Comparison of ENCODE assay signal across 13 cellular contexts in genomic region chr2:23399674-23400261, GRCh38. TPM values are rescaled to one million over a fixed set of nuclear protein-coding genes. Genes with fewer than 3 reads are reported as not detected.
A peak's percentile ranks its signal among the peaks of the same experiment; 100 is the strongest.
DNase-seq lines count a peak whose midpoint lies in the region; ATAC-seq, FAIRE-seq and TF ChIP-seq lines count a peak whose summit lies in the region.
"Had no signal": no experiment of that assay in that cellular context is flagged by ENCODE, and none has a peak within 500 bp of the region (broad histone marks: within the 10 kb centered on the region; RNA-seq: fewer than 3 reads in every experiment).

No MANE protein-coding gene starts in this region.

- peaks cover 16% of the 10 kb centered on the region for H3K4me1 Mint-ChIP-seq in stimulated activated naive CD8-positive, alpha-beta T cell treated with anti-CD3 and anti-CD28 coated beads, Interleukin-15, amount 100 ng/mL, for 72 hours

- FAIRE-seq in urothelium cell line (lab: Jason Lieb, UNC), result peak; percentile 48

- H3K27ac Mint-ChIP-seq in stimulated activated naive CD8-positive, alpha-beta T cell treated with anti-CD3 and anti-CD28 coated beads, Interleukin-15, amount 100 ng/mL, for 72 hours, result no peak overlapping the region
- H3K27ac Mint-ChIP-seq: activated CD4-positive, alpha-beta T cell treated with anti-CD3 and anti-CD28 coated beads, Interleukin-2, amount 10 ng/mL, durations not matched to agents 7 days and 5 days had no signal

- POLR2A ChIA-PET in RWPE1 (lab: Yijun Ruan, JAX; ENCODE audit: low non-redundant PET), result no interaction called here

- H3K27ac ChIP-seq in RWPE1, result no peak overlapping the region
- H3K27ac ChIP-seq: KMS-11, right lobe of liver had no signal

- TF ChIP-seq CTCF in RWPE1 (conservative IDR thresholded peaks at IDR 0.05; ENCODE audit: low read depth), result no peak

- peaks cover 8% of the 10 kb centered on the region for H3K27me3 Mint-ChIP-seq in stimulated activated naive CD8-positive, alpha-beta T cell treated with anti-CD3 and anti-CD28 coated beads, Interleukin-15, amount 100 ng/mL, for 72 hours

- no peaks in the 10 kb centered on the region for H3K9me3 Mint-ChIP-seq in stimulated activated naive CD8-positive, alpha-beta T cell treated with anti-CD3 and anti-CD28 coated beads, Interleukin-15, amount 100 ng/mL, for 72 hours
- H3K9me3 Mint-ChIP-seq: activated CD4-positive, alpha-beta T cell treated with anti-CD3 and anti-CD28 coated beads, Interleukin-2, amount 10 ng/mL, durations not matched to agents 7 days and 5 days had no signal

- ATAC-seq in stimulated activated naive CD8-positive, alpha-beta T cell treated with anti-CD3 and anti-CD28 coated beads, Interleukin-15, amount 100 ng/mL, for 72 hours, result peak; percentile 66
- no peak for ATAC-seq in stimulated activated naive CD8-positive, alpha-beta T cell treated with anti-CD3 and anti-CD28 coated beads, Interleukin-15, Interleukin-2, amounts not matched to agents 100 U/mL and 50 U/mL, for 24 hours
- ATAC-seq in HG02763 (IDR thresholded peaks at IDR 0.05; ENCODE audit: unreplicated experiment), result peak; percentile 51
- ATAC-seq: left ventricle myocardium superior had no signal

- no peak overlapping the region for H3K4me3 Mint-ChIP-seq in stimulated activated naive CD8-positive, alpha-beta T cell treated with anti-CD3 and anti-CD28 coated beads, Interleukin-15, amount 100 ng/mL, for 72 hours
- H3K4me3 Mint-ChIP-seq: activated CD4-positive, alpha-beta T cell treated with anti-CD3 and anti-CD28 coated beads, Interleukin-2, amount 10 ng/mL, durations not matched to agents 7 days and 5 days had no signal

- H3K4me3 ChIP-seq in Jurkat, Clone E6-1 (ENCODE audit: low read length), result no peak overlapping the region
- H3K4me3 ChIP-seq: right lobe of liver had no signal

- CTCF ChIA-PET in RWPE1 (lab: Yijun Ruan, JAX), result no interaction called here

- no peak for DNase-seq in stimulated activated naive CD8-positive, alpha-beta T cell treated with anti-CD3 and anti-CD28 coated beads, Interleukin-15, amount 100 ng/mL, for 72 hours
- DNase-seq in stimulated activated naive CD8-positive, alpha-beta T cell treated with anti-CD3 and anti-CD28 coated beads, Interleukin-15, Interleukin-2, amounts not matched to agents 100 U/mL and 50 U/mL, for 24 hours, result no peak
- DNase-seq in Jurkat, Clone E6-1 (ENCODE audit: low read depth, low spot score), result peak; percentile 21
- DNase-seq in urothelium cell line (ENCODE audit: low spot score) (no peak), NCI-H446 treated with DMSO at 0.1 percent for 48 hours (lab: John Stamatoyannopoulos, UW) (no peak), C1 segment of cervical spinal cord (lab: John Stamatoyannopoulos, UW) (no peak), RWPE1 (ENCODE audit: low spot score) (no peak)
- DNase-seq: activated CD4-positive, alpha-beta T cell treated with anti-CD3 and anti-CD28 coated beads, Interleukin-2, amount 10 ng/mL, durations not matched to agents 7 days and 5 days; amygdala; left ventricle myocardium superior; right lobe of liver had no signal

RNA-seq across cellular contexts. Expression of gene KLHL29, which starts 14.8 kb away (rescaled TPM):
- 3.5 TPM for polyA plus RNA-seq in Jurkat, Clone E6-1 (2012; ENCODE audit: insufficient read depth, insufficient read length)
